ENCODE assay signal across 17 cellular contexts in the genomic region with DNA sequence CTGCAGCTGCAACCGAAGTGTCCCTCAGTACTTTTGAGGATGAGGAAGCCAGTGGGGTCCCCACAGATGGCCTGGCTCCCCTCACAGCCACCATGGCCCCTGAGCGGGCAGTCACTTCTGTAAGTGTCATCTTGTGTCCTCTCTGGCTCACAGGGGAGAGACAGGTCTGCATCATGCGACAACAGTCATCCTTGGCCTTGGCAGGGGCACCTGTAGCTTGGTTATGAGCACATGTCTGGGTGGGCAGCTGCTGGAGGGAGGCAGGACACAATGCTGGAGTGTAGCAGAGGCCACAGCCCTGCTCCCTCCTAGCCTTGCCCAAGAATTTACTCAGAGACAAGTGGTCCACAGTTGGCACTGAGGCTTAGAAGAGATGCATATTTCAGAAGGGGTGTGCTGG.
DNase-seq lines count a peak whose midpoint lies in the region; ATAC-seq and TF ChIP-seq lines count a peak whose summit lies in the region.
"Had no signal": no experiment of that assay in that cellular context is flagged by ENCODE, and none has a peak within 500 bp of the region (broad histone marks: within the 10 kb centered on the region; RNA-seq: fewer than 3 reads in every experiment).

No MANE protein-coding gene starts in this region.

- H3K9me3 ChIP-seq in IMR-90 (ENCODE audit: control insufficient read depth, insufficient read depth, low read length) = peaks cover 1% of the 10 kb centered on the region

- peaks cover 11% of the 10 kb centered on the region for H3K4me1 ChIP-seq in IMR-90 (ENCODE audit: control insufficient read depth, insufficient read depth, low read length)

- H2AK5ac ChIP-seq in IMR-90 (ENCODE audit: low read depth, low read length) = peak overlapping the region; percentile 85

- H3K9me3 Mint-ChIP-seq in activated CD8-positive, alpha-beta T cell treated with anti-CD3 and anti-CD28 coated beads, Interleukin-2, amount 10 ng/mL, durations not matched to agents 7 days and 5 days (ENCODE audit: insufficient read depth) = peaks cover 23% of the 10 kb centered on the region
- H3K9me3 Mint-ChIP-seq in activated CD8-positive, alpha-beta T cell treated with anti-CD3 and anti-CD28 coated beads for 36 hours = peaks cover 7% of the 10 kb centered on the region
- no peaks in the 10 kb centered on the region for H3K9me3 Mint-ChIP-seq in endothelial cell (ENCODE audit: unreplicated experiment)
- no peaks in the 10 kb centered on the region for H3K9me3 Mint-ChIP-seq in natural killer cell treated with Interleukin-12 subunit alpha and Interleukin-12 subunit beta and Interleukin-15 and Interleukin-18, amount 100 ng/mL, for 72 hours

- no TSS peak for BruUV-seq in IMR-90 (replicated peaks; lab: Mats Ljungman, UMichigan)

- H2BK15ac ChIP-seq in IMR-90 (ENCODE audit: low read depth, low read length) = peak overlapping the region; percentile 16; the same call in 1 of the 3 replicates

- H2BK5ac ChIP-seq in IMR-90 (ENCODE audit: low read depth, low read length, poor library complexity, severe bottlenecking) = no peak overlapping the region

- peaks cover 6% of the 10 kb centered on the region; the same call in 1 of the 2 replicates for H4K20me1 ChIP-seq in IMR-90 (ENCODE audit: insufficient read depth, low read length)

- H4K91ac ChIP-seq in IMR-90 (ENCODE audit: insufficient read depth, low read depth, low read length) = peak overlapping the region; percentile 43; the same call in 1 of the 2 replicates

- TF ChIP-seq POLR2A in IMR-90 (IDR thresholded peaks at IDR 0.05; ENCODE audit: low read depth, low read length) = no peak

- no peak overlapping the region for H3K9ac ChIP-seq in IMR-90 (ENCODE audit: low read depth, low read length)

- peaks cover 29% of the 10 kb centered on the region for H3K36me3 ChIP-seq in IMR-90 (ENCODE audit: control insufficient read depth, insufficient read depth, low read length)

- no peak overlapping the region for H3K4me2 ChIP-seq in IMR-90 (ENCODE audit: low read depth, low read length)

- in situ Hi-C loops in IMR-90 (cut with MboI; ENCODE audit: low sequenced_read_pairs) = loop anchor here (5.0 kb wide), 1 partner anchor 122 kb away; no protein-coding TSS in a partner anchor

- H3K14ac ChIP-seq in IMR-90 (replicated peaks; ENCODE audit: low read depth, low read length) = no peak overlapping the region

- intact Hi-C loops in activated CD8-positive, alpha-beta T cell treated with anti-CD3 and anti-CD28 coated beads for 36 hours (cut with micrococcal nuclease) = no loop called here
- intact Hi-C loops in IMR-90 (cut with micrococcal nuclease) = loop anchor here (5.0 kb wide), 1 partner anchor 92 kb away; a partner anchor contains a TSS

- no peak overlapping the region for H3K27ac ChIP-seq in IMR-90 (ENCODE audit: insufficient read depth, low read length)
- H3K27ac ChIP-seq: 22Rv1 had no signal

- no peak overlapping the region for H3K56ac ChIP-seq in IMR-90 (ENCODE audit: extremely low read depth, insufficient read depth, low read length)

- no peak overlapping the region for H2AK9ac ChIP-seq in IMR-90 (replicated peaks; ENCODE audit: low read depth, low read length, poor library complexity)

- TF ChIP-seq RAD21 in IMR-90 (IDR thresholded peaks at IDR 0.05; ENCODE audit: low read length) = no peak

- ATAC-seq in activated CD8-positive, alpha-beta T cell treated with anti-CD3 and anti-CD28 coated beads, Interleukin-2, amount 10 ng/mL, durations not matched to agents 7 days and 5 days = no peak
- ATAC-seq in activated CD8-positive, alpha-beta T cell treated with anti-CD3 and anti-CD28 coated beads for 36 hours = no peak
- ATAC-seq in IMR-90 (ENCODE audit: low read depth) (no peak), GM18498 (IDR thresholded peaks at IDR 0.05; ENCODE audit: unreplicated experiment) (no peak)
- no peak for ATAC-seq in natural killer cell treated with Interleukin-12 subunit alpha and Interleukin-12 subunit beta and Interleukin-15 and Interleukin-18, amount 100 ng/mL, for 72 hours
- ATAC-seq: CD8-positive, alpha-beta T cell had no signal

- H2AFZ ChIP-seq in IMR-90 (replicated peaks; ENCODE audit: low read length, poor library complexity) = no peak overlapping the region

- H3K27me3 Mint-ChIP-seq in activated CD8-positive, alpha-beta T cell treated with anti-CD3 and anti-CD28 coated beads, Interleukin-2, amount 10 ng/mL, durations not matched to agents 7 days and 5 days (ENCODE audit: low read depth) = no peaks in the 10 kb centered on the region
- no peaks in the 10 kb centered on the region for H3K27me3 Mint-ChIP-seq in activated CD8-positive, alpha-beta T cell treated with anti-CD3 and anti-CD28 coated beads for 36 hours
- H3K27me3 Mint-ChIP-seq in endothelial cell (ENCODE audit: unreplicated experiment) = peaks cover 5% of the 10 kb centered on the region
- H3K27me3 Mint-ChIP-seq in natural killer cell treated with Interleukin-12 subunit alpha and Interleukin-12 subunit beta and Interleukin-15 and Interleukin-18, amount 100 ng/mL, for 72 hours = no peaks in the 10 kb centered on the region

- TF ChIP-seq CTCF in activated CD8-positive, alpha-beta T cell treated with anti-CD3 and anti-CD28 coated beads for 36 hours (IDR thresholded peaks at IDR 0.05) = no peak
- no peak for TF ChIP-seq CTCF in IMR-90 (conservative IDR thresholded peaks at IDR 0.05; ENCODE audit: low read depth, low read length)
- TF ChIP-seq CTCF in endothelial cell (IDR thresholded peaks at IDR 0.05; ENCODE audit: unreplicated experiment) = no peak

- H2BK120ac ChIP-seq in IMR-90 (ENCODE audit: low read depth, low read length) = peak overlapping the region; percentile 21; the same call in 1 of the 2 replicates

- dilution Hi-C loops in IMR-90 (cut with HindIII; ENCODE audit: low sequenced_read_pairs, unreplicated experiment) = no loop called here

- H3K27ac Mint-ChIP-seq in activated CD8-positive, alpha-beta T cell treated with anti-CD3 and anti-CD28 coated beads, Interleukin-2, amount 10 ng/mL, durations not matched to agents 7 days and 5 days = peak overlapping the region; percentile 41
- no peak overlapping the region for H3K27ac Mint-ChIP-seq in activated CD8-positive, alpha-beta T cell treated with anti-CD3 and anti-CD28 coated beads for 36 hours
- no peak overlapping the region for H3K27ac Mint-ChIP-seq in endothelial cell (ENCODE audit: unreplicated experiment)
- peak overlapping the region; percentile 32 to 34 for H3K27ac Mint-ChIP-seq in natural killer cell treated with Interleukin-12 subunit alpha and Interleukin-12 subunit beta and Interleukin-15 and Interleukin-18, amount 100 ng/mL, for 72 hours
- H3K27ac Mint-ChIP-seq: CD8-positive, alpha-beta T cell; HFFc6 had no signal

- peaks cover 16% of the 10 kb centered on the region for H3K9me1 ChIP-seq in IMR-90 (ENCODE audit: insufficient read depth, low read length)

- no peak overlapping the region for H4K5ac ChIP-seq in IMR-90 (ENCODE audit: low read depth, low read length)

- no peak overlapping the region for H3K23ac ChIP-seq in IMR-90 (ENCODE audit: low read depth, low read length)

- H4K8ac ChIP-seq in IMR-90 (ENCODE audit: low read depth in 2 of 2, low read length in 2 of 2) = no peak overlapping the region

- peak overlapping the region; percentile 9; the same call in 1 of the 2 replicates for H2BK20ac ChIP-seq in IMR-90 (ENCODE audit: low read depth, low read length)

- no peak overlapping the region for H3K4me3 Mint-ChIP-seq in activated CD8-positive, alpha-beta T cell treated with anti-CD3 and anti-CD28 coated beads, Interleukin-2, amount 10 ng/mL, durations not matched to agents 7 days and 5 days
- H3K4me3 Mint-ChIP-seq in activated CD8-positive, alpha-beta T cell treated with anti-CD3 and anti-CD28 coated beads for 36 hours = no peak overlapping the region
- H3K4me3 Mint-ChIP-seq in endothelial cell (ENCODE audit: unreplicated experiment) = peak overlapping the region; percentile 60
- H3K4me3 Mint-ChIP-seq in natural killer cell treated with Interleukin-12 subunit alpha and Interleukin-12 subunit beta and Interleukin-15 and Interleukin-18, amount 100 ng/mL, for 72 hours = no peak overlapping the region
- H3K4me3 Mint-ChIP-seq: CD14-positive monocyte; CD8-positive, alpha-beta T cell; HFFc6 had no signal

- WGBS in IMR-90 (ENCODE audit: extremely low coverage in 2 of 2, insufficient read length in 1 of 2), 2 experiments = 100% methylated on average over 1 of the region's 3 CpGs; no CpG with 5 or more reads in 1 of the 2 experiments

- H3K4ac ChIP-seq in IMR-90 (ENCODE audit: low read depth, low read length) = peak overlapping the region; percentile 35; the same call in 1 of the 2 replicates

- DNase-seq in activated CD8-positive, alpha-beta T cell treated with anti-CD3 and anti-CD28 coated beads, Interleukin-2, amount 10 ng/mL, durations not matched to agents 7 days and 5 days = no peak
- no peak for DNase-seq in activated CD8-positive, alpha-beta T cell treated with anti-CD3 and anti-CD28 coated beads for 36 hours
- DNase-seq in IMR-90 (no peak), endothelial cell (ENCODE audit: low spot score) (no peak), NCI-H446 (lab: John Stamatoyannopoulos, UW) (no peak)
- DNase-seq in natural killer cell treated with Interleukin-12 subunit alpha and Interleukin-12 subunit beta and Interleukin-15 and Interleukin-18, amount 100 ng/mL, for 72 hours (ENCODE audit: low spot score) = no peak
- DNase-seq in activated CD4-positive, CD25-positive, alpha-beta regulatory T cell (lab: John Stamatoyannopoulos, UW) = no peak
- DNase-seq: COR-L47, DMS153, DMS79 treated with DMSO at 0.1 percent for 48 hours, EL, HCEC 1CT, HFFc6 had no signal

- peaks cover 0 to 8% of the 10 kb centered on the region in 2 experiments; a peak in 3 of 4 replicates for H3K79me1 ChIP-seq in IMR-90 (ENCODE audit: low read depth in 1 of 2, low read length in 2 of 2)

- CTCF ChIA-PET in activated CD8-positive, alpha-beta T cell treated with anti-CD3 and anti-CD28 coated beads, Interleukin-2, amount 10 ng/mL, durations not matched to agents 7 days and 5 days (lab: Charles Lee) = interaction anchor here (1.0 to 6.0 kb wide), 9 partner anchors 11 to 135 kb away, joined by 3 to 66 read pairs (median 25); a partner anchor contains a TSS
- CTCF ChIA-PET in activated CD8-positive, alpha-beta T cell treated with anti-CD3 and anti-CD28 coated beads for 36 hours (lab: Charles Lee) = interaction anchor here (0.7 to 9.8 kb wide), 7 partner anchors 12 to 167 kb away, joined by 3 to 97 read pairs (median 6); no protein-coding TSS in a partner anchor
- CTCF ChIA-PET in IMR-90 (lab: Yijun Ruan, JAX) = no interaction called here

- peaks cover 41% of the 10 kb centered on the region for H3K4me1 Mint-ChIP-seq in activated CD8-positive, alpha-beta T cell treated with anti-CD3 and anti-CD28 coated beads, Interleukin-2, amount 10 ng/mL, durations not matched to agents 7 days and 5 days (ENCODE audit: low read depth)
- peaks cover 22% of the 10 kb centered on the region for H3K4me1 Mint-ChIP-seq in activated CD8-positive, alpha-beta T cell treated with anti-CD3 and anti-CD28 coated beads for 36 hours (ENCODE audit: low read depth)
- H3K4me1 Mint-ChIP-seq in endothelial cell (ENCODE audit: unreplicated experiment) = no peaks in the 10 kb centered on the region
- peaks cover 33 to 36% of the 10 kb centered on the region in 2 donors for H3K4me1 Mint-ChIP-seq in natural killer cell treated with Interleukin-12 subunit alpha and Interleukin-12 subunit beta and Interleukin-15 and Interleukin-18, amount 100 ng/mL, for 72 hours (ENCODE audit: low read depth in 2 of 2)
- H3K4me1 Mint-ChIP-seq: CD14-positive monocyte had no signal

- peak overlapping the region; percentile 24; the same call in 1 of the 2 replicates for H3K18ac ChIP-seq in IMR-90 (ENCODE audit: low read depth, low read length)

- POLR2A ChIA-PET in activated CD8-positive, alpha-beta T cell treated with anti-CD3 and anti-CD28 coated beads, Interleukin-2, amount 10 ng/mL, durations not matched to agents 7 days and 5 days (lab: Charles Lee) = no interaction called here
- POLR2A ChIA-PET in activated CD8-positive, alpha-beta T cell treated with anti-CD3 and anti-CD28 coated beads for 36 hours (lab: Charles Lee) = interaction anchor here (1.0 kb wide), 1 partner anchor 89 kb away, joined by 4 read pairs; a partner anchor contains a TSS
- POLR2A ChIA-PET in IMR-90 (lab: Charles Lee; ENCODE audit: unreplicated experiment) = no interaction called here

- no peaks in the 10 kb centered on the region for H3K27me3 ChIP-seq in IMR-90 (ENCODE audit: control insufficient read depth, insufficient read depth, low read length)

- no peak overlapping the region for H3K4me3 ChIP-seq in IMR-90 (ENCODE audit: insufficient read depth, low read depth, low read length)

- peaks cover 27% of the 10 kb centered on the region for H3K36me3 Mint-ChIP-seq in activated CD8-positive, alpha-beta T cell treated with anti-CD3 and anti-CD28 coated beads, Interleukin-2, amount 10 ng/mL, durations not matched to agents 7 days and 5 days (ENCODE audit: low read depth)
- peaks cover 15% of the 10 kb centered on the region for H3K36me3 Mint-ChIP-seq in activated CD8-positive, alpha-beta T cell treated with anti-CD3 and anti-CD28 coated beads for 36 hours (ENCODE audit: low read depth)
- peaks cover 48% of the 10 kb centered on the region for H3K36me3 Mint-ChIP-seq in endothelial cell (ENCODE audit: low read depth, unreplicated experiment)
- H3K36me3 Mint-ChIP-seq in natural killer cell treated with Interleukin-12 subunit alpha and Interleukin-12 subunit beta and Interleukin-15 and Interleukin-18, amount 100 ng/mL, for 72 hours = no peaks in the 10 kb centered on the region
- H3K36me3 Mint-ChIP-seq: CD8-positive, alpha-beta T cell had no signal

Comparison
In these comparisons a context has a peak if more than half of its experiments do, and no peak if none do; other contexts are left out.
1. H3K27ac Mint-ChIP-seq: peak in activated CD8-positive, alpha-beta T cell treated with anti-CD3 and anti-CD28 coated beads, Interleukin-2, amount 10 ng/mL, durations not matched to agents 7 days and 5 days (single experiment) and natural killer cell treated with Interleukin-12 subunit alpha and Interleukin-12 subunit beta and Interleukin-15 and Interleukin-18, amount 100 ng/mL, for 72 hours (2 of 2); none in activated CD8-positive, alpha-beta T cell treated with anti-CD3 and anti-CD28 coated beads for 36 hours (single experiment) and endothelial cell (single experiment).